In genomic region chr19:45075215-45076028, GRCh38 we compare ENCODE assay signal across 1 cellular context.
A peak's percentile ranks its signal among the peaks of the same experiment; 100 is the strongest.
TF ChIP-seq lines count a peak whose summit lies in the region.

No MANE protein-coding gene starts in this region.

TF ChIP-seq in H1, 55 proteins besides CTCF, POLR2A, EP300 and RAD21:
- peak; percentile 35 to 76; a peak in 2 of 4 replicates for TF ChIP-seq HDAC2 (IDR thresholded peaks at IDR 0.05; ENCODE audit: borderline replicate concordance in 1 of 2, low read depth in 2 of 2, low read length in 2 of 2)
- TF ChIP-seq KDM1A (IDR thresholded peaks at IDR 0.05; ENCODE audit: borderline replicate concordance, low read length) = no peak
- TF ChIP-seq CBX8 (IDR thresholded peaks at IDR 0.05; ENCODE audit: borderline replicate concordance, low read depth, low read length) = no peak
- peak; percentile 92 to 93; a peak in 3 of 4 replicates for TF ChIP-seq SIN3A (conservative IDR thresholded peaks at IDR 0.05 in 1 of 2, IDR thresholded peaks at IDR 0.05 in 1 of 2; ENCODE audit: low read depth in 1 of 2, low read length in 2 of 2)
- TF ChIP-seq TBP (IDR thresholded peaks at IDR 0.05; ENCODE audit: low read depth, low read length) = peak; percentile 15; the same call in 1 of the 2 replicates
- TF ChIP-seq CHD1 (IDR thresholded peaks at IDR 0.05; ENCODE audit: low read depth, low read length) = no peak
- no peak for TF ChIP-seq GTF2F1 (IDR thresholded peaks at IDR 0.05; ENCODE audit: borderline replicate concordance, low read depth, low read length)
- TF ChIP-seq, protein P1, sequence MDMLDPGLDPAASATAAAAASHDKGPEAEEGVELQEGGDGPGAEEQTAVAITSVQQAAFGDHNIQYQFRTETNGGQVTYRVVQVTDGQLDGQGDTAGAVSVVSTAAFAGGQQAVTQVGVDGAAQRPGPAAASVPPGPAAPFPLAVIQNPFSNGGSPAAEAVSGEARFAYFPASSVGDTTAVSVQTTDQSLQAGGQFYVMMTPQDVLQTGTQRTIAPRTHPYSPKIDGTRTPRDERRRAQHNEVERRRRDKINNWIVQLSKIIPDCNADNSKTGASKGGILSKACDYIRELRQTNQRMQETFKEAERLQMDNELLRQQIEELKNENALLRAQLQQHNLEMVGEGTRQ (IDR thresholded peaks at IDR 0.05; ENCODE audit: low read length) = no peak
- TF ChIP-seq RNF2 (IDR thresholded peaks at IDR 0.05; ENCODE audit: borderline replicate concordance, low read depth, low read length, missing control alignments, poor library complexity, severe bottlenecking) = no peak
- TF ChIP-seq SAP30 (IDR thresholded peaks at IDR 0.05; ENCODE audit: insufficient read depth, insufficient replicate concordance, low read length) = peak; percentile 71
- no peak for TF ChIP-seq BACH1 (IDR thresholded peaks at IDR 0.05; ENCODE audit: low read length)
- TF ChIP-seq POU5F1 (IDR thresholded peaks at IDR 0.05; ENCODE audit: low read depth, low read length) = no peak
TF ChIP-seq in H1: peak in this region for 4.
